1 cellular context compared by ENCODE assay signal in genomic region chr2:232721261-232721660, GRCh38.
TF ChIP-seq lines count a peak whose summit lies in the region.

No MANE protein-coding gene starts in this region.

TF ChIP-seq in GM23338, 12 proteins besides CTCF, POLR2A, EP300 and RAD21 (continued from another document):
- TF ChIP-seq ZNF462 (CRISPR knock-in tag; IDR thresholded peaks at IDR 0.05) (no peak), STAT1 (IDR thresholded peaks at IDR 0.05; ENCODE audit: unreplicated experiment) (no peak), ETS1 (IDR thresholded peaks at IDR 0.05) (no peak), CREB1 (CRISPR knock-in tag; IDR thresholded peaks at IDR 0.05; ENCODE audit: low read depth) (no peak), EZH2 (IDR thresholded peaks at IDR 0.05; ENCODE audit: low read depth, unreplicated experiment) (no peak), JUNB (IDR thresholded peaks at IDR 0.05; ENCODE audit: unreplicated experiment) (no peak), REST (IDR thresholded peaks at IDR 0.05; ENCODE audit: unreplicated experiment) (no peak), NANOG (IDR thresholded peaks at IDR 0.05; ENCODE audit: borderline replicate concordance) (no peak)
